ENCODE assay signal across 21 cellular contexts in genomic region chr11:77035041-77035440, GRCh38. TPM values are rescaled to one million over a fixed set of nuclear protein-coding genes. Genes with fewer than 3 reads are reported as not detected.
DNase-seq lines count a peak whose midpoint lies in the region; ATAC-seq and TF ChIP-seq lines count a peak whose summit lies in the region.
"Had no signal": no experiment of that assay in that cellular context is flagged by ENCODE, and none has a peak within 500 bp of the region (broad histone marks: within the 10 kb centered on the region; RNA-seq: fewer than 3 reads in every experiment).

No MANE protein-coding gene starts in this region.

- H3K9ac ChIP-seq in rectal smooth muscle tissue (ENCODE audit: low read length), result no peak overlapping the region

- no peak overlapping the region for H2AFZ ChIP-seq in PC-9

- H3K27me3 ChIP-seq in PC-9 (ENCODE audit: insufficient read depth, low read depth) (no peaks in the 10 kb centered on the region), esophagus (ENCODE audit: control insufficient read depth in 1 of 2, insufficient read depth in 2 of 2, low read length in 2 of 2) (peaks cover 0 to 5% of the 10 kb centered on the region in 2 donors), rectal smooth muscle tissue (ENCODE audit: control insufficient read depth, insufficient read depth, low read length) (peaks cover 7% of the 10 kb centered on the region), sigmoid colon (peaks cover 7 to 43% (median 23%) of the 10 kb centered on the region in 3 donors)
- H3K27me3 ChIP-seq: SJSA1 had no signal

- no peaks in the 10 kb centered on the region for H3K36me3 ChIP-seq in PC-9 (ENCODE audit: low read depth)
- H3K36me3 ChIP-seq in esophagus (ENCODE audit: control insufficient read depth in 2 of 2, insufficient read depth in 2 of 2, low read length in 1 of 2), result no peaks in the 10 kb centered on the region
- no peaks in the 10 kb centered on the region for H3K36me3 ChIP-seq in rectal smooth muscle tissue (ENCODE audit: control insufficient read depth, insufficient read depth, low read length)
- no peaks in the 10 kb centered on the region for H3K36me3 ChIP-seq in sigmoid colon
- H3K36me3 ChIP-seq: BE2C, SJSA1 had no signal

- CTCF ChIA-PET in PC-9 (lab: Charles Lee), result interaction anchor here (0.6 kb wide), 1 partner anchor 60 kb away, joined by 3 read pairs; no protein-coding TSS in a partner anchor

- no peak for TF ChIP-seq POLR2A in sigmoid colon (IDR thresholded peaks at IDR 0.05)

- H3K9me3 ChIP-seq in PC-9 (ENCODE audit: insufficient read depth, low read depth) (no peaks in the 10 kb centered on the region), esophagus (ENCODE audit: control insufficient read depth in 2 of 2, insufficient read depth in 1 of 2, low read depth in 1 of 2, low read length in 1 of 2) (peaks cover 0 to 6% of the 10 kb centered on the region in 2 donors), sigmoid colon (no peaks in the 10 kb centered on the region)
- H3K9me3 ChIP-seq: BE2C, SJSA1 had no signal

- TF ChIP-seq EP300 in sigmoid colon (IDR thresholded peaks at IDR 0.05), result no peak

- no peaks in the 10 kb centered on the region for H3K79me2 ChIP-seq in PC-9 (ENCODE audit: low read depth)

- TF ChIP-seq CTCF in PC-9 (conservative IDR thresholded peaks at IDR 0.05), result no peak
- no peak for TF ChIP-seq CTCF in sigmoid colon (IDR thresholded peaks at IDR 0.05)

- H3K27ac ChIP-seq in PC-9, result peak overlapping the region; percentile 26
- no peak overlapping the region for H3K27ac ChIP-seq in esophagus (ENCODE audit: low read depth in 2 of 2, low read length in 1 of 2)
- no peak overlapping the region for H3K27ac ChIP-seq in rectal smooth muscle tissue (ENCODE audit: low read depth, low read length)
- no peak overlapping the region for H3K27ac ChIP-seq in sigmoid colon
- H3K27ac ChIP-seq: RWPE1, SJSA1 had no signal

- H3K4me2 ChIP-seq in PC-9, result peak overlapping the region; percentile 41

- ATAC-seq in HG02571 (IDR thresholded peaks at IDR 0.05; ENCODE audit: unreplicated experiment), result no peak

- H3K4me3 ChIP-seq in PC-9 (no peak overlapping the region), esophagus (ENCODE audit: low read depth in 1 of 2, low read length in 2 of 2) (peak overlapping the region; percentile 19 to 24), rectal smooth muscle tissue (ENCODE audit: low read length) (peak overlapping the region; percentile 43), sigmoid colon (no peak overlapping the region)
- H3K4me3 ChIP-seq: SJSA1 had no signal

- no peaks in the 10 kb centered on the region for H4K20me1 ChIP-seq in PC-9 (ENCODE audit: insufficient read depth)

- no TSS peak for BruUV-seq in PC-9 (replicated peaks; lab: Mats Ljungman, UMichigan)

- peaks cover 11% of the 10 kb centered on the region; the same call in 1 of the 2 replicates for H3F3A ChIP-seq in PC-9 (ENCODE audit: insufficient read depth, low read depth)

- POLR2A ChIA-PET in PC-9 (lab: Charles Lee; ENCODE audit: unreplicated experiment), result no interaction called here

- intact Hi-C loops in PC-9 (cut with micrococcal nuclease; ENCODE audit: unreplicated experiment), result loop anchor here (5.0 kb wide), 1 partner anchor 98 kb away; no protein-coding TSS in a partner anchor
- intact Hi-C loops in sigmoid colon (cut with DNase I), result no loop called here

- H3K4me1 ChIP-seq in PC-9 (replicated peaks; ENCODE audit: insufficient read depth) (peaks cover 33% of the 10 kb centered on the region), esophagus (ENCODE audit: control insufficient read depth in 2 of 2, insufficient read depth in 2 of 2, low read length in 1 of 2) (peaks cover 0 to 9% of the 10 kb centered on the region in 2 donors), rectal smooth muscle tissue (ENCODE audit: control insufficient read depth, insufficient read depth, low read length) (no peaks in the 10 kb centered on the region), sigmoid colon (peaks cover 0 to 9% (median 7%) of the 10 kb centered on the region in 4 donors)
- H3K4me1 ChIP-seq: BE2C had no signal

- DNase-seq in MV-4-11 (lab: John Stamatoyannopoulos, UW) (peak; percentile 49), PC-9 (no peak), sigmoid colon (no peak), HuH-7.5 (ENCODE audit: low spot score) (no peak), activated gamma-delta T cell (lab: John Stamatoyannopoulos, UW) (no peak)
- DNase-seq: BE2C; CD4-positive, alpha-beta memory T cell; H9; Kasumi-1; MM.1S; NCI-H1436; NCI-H2081 had no signal

- 80 to 83% methylated on average over 2 of the region's 2 CpGs for WGBS in esophagus, 2 donors
- 17 to 58% methylated on average over 2 of the region's 2 CpGs for WGBS in sigmoid colon, 2 donors

- no peaks in the 10 kb centered on the region for H3K9me2 ChIP-seq in PC-9 (ENCODE audit: insufficient read depth)

RNA-seq across cellular contexts. Expression of gene B3GNT6, which starts 0.8 kb away (rescaled TPM):
- total RNA-seq in PC-9 (2021), result not detected in 2 replicates
- polyA plus RNA-seq in esophagus, result 1 to 10 TPM; 2.4 to 4.8 TPM
- total RNA-seq in sigmoid colon, result not detected
- 10 to 100 TPM; 14.4 to 29.7 (median 19.0) TPM for polyA plus RNA-seq in sigmoid colon
- total RNA-seq: CD4-positive, alpha-beta memory T cell; H9; HT1080; NCI-H460 had no signal
- polyA plus RNA-seq: AG04450; CD4-positive, alpha-beta memory T cell; IgD-negative memory B cell had no signal

RNA-seq across cellular contexts. Expression of gene CAPN5, which starts 31.7 kb away (rescaled TPM):
- total RNA-seq in PC-9 (2021) (9.9 and 10.5 TPM in 2 replicates), sigmoid colon (10 to 100 TPM in 1 of 4 donors, 1 to 10 TPM in 3; 4.1 to 12.5 (median 6.7) TPM)
- polyA plus RNA-seq in esophagus (10 to 100 TPM; 26.6 to 27.8 TPM), sigmoid colon (100 to 1,000 TPM in 1 of 3 donors, 10 to 100 TPM in 2; 89.5 to 110 (median 90.8) TPM)

Comparison
In these comparisons a context has a peak if more than half of its experiments do, and no peak if none do; other contexts are left out.
1. H3K4me3 ChIP-seq: peak in esophagus (2 of 2) and rectal smooth muscle tissue (single experiment); none in PC-9 (single experiment) and sigmoid colon (0 of 4).